ENCODE assay signal across 1 cellular context in genomic region chr9:131728546-131728910, GRCh38.
TF ChIP-seq lines count a peak whose summit lies in the region.

No MANE protein-coding gene starts in this region.

TF ChIP-seq in H1, 55 proteins besides CTCF, POLR2A, EP300 and RAD21 (continued from another document):
- TF ChIP-seq ATF2 (IDR thresholded peaks at IDR 0.05; ENCODE audit: low read length) (no peak), BRCA1 (IDR thresholded peaks at IDR 0.05; ENCODE audit: low read depth, low read length) (no peak), HDAC6 (IDR thresholded peaks at IDR 0.05; ENCODE audit: low read depth, low read length) (no peak), CREB1 (IDR thresholded peaks at IDR 0.05) (no peak), SP2 (IDR thresholded peaks at IDR 0.05; ENCODE audit: low read length) (no peak), HDAC2 (IDR thresholded peaks at IDR 0.05; ENCODE audit: borderline replicate concordance in 1 of 2, low read depth in 2 of 2, low read length in 2 of 2) (no peak), SIRT6 (IDR thresholded peaks at IDR 0.05; ENCODE audit: low read length) (no peak), POLR2AphosphoS5 (IDR thresholded peaks at IDR 0.05; ENCODE audit: low read depth, low read length) (no peak), BACH1 (IDR thresholded peaks at IDR 0.05; ENCODE audit: low read length) (no peak), EZH2 (IDR thresholded peaks at IDR 0.05; ENCODE audit: low read depth, low read length, severe bottlenecking) (no peak)
